ENCODE assay signal across 14 cellular contexts in genomic region chr2:10317646-10318045, GRCh38. TPM values are rescaled to one million over a fixed set of nuclear protein-coding genes. Genes with fewer than 3 reads are reported as not detected.
A peak's percentile ranks its signal among the peaks of the same experiment; 100 is the strongest.
DNase-seq lines count a peak whose midpoint lies in the region; ATAC-seq, FAIRE-seq and TF ChIP-seq lines count a peak whose summit lies in the region.
"Had no signal": no experiment of that assay in that cellular context is flagged by ENCODE, and none has a peak within 500 bp of the region (broad histone marks: within the 10 kb centered on the region; RNA-seq: fewer than 3 reads in every experiment).

No MANE protein-coding gene starts in this region.

- H3K4me2 ChIP-seq in K562 (ENCODE audit: insufficient read depth, low read length), result no peak overlapping the region; the same call in 1 of the 2 replicates
- H3K4me2 ChIP-seq in neural progenitor cell, result no peak overlapping the region

- H3K4me1 ChIP-seq in K562 (replicated peaks in 1 of 2; ENCODE audit: control insufficient read depth in 2 of 2, insufficient read depth in 2 of 2, low read length in 2 of 2), result peaks cover 19 to 23% of the 10 kb centered on the region in 2 experiments; a peak in 4 of 5 replicates
- H3K4me1 ChIP-seq in neural progenitor cell, result no peaks in the 10 kb centered on the region
- peaks cover 8% of the 10 kb centered on the region for H3K4me1 ChIP-seq in Caco-2

- H3K9me3 Mint-ChIP-seq in neural progenitor cell, result peaks cover 9% of the 10 kb centered on the region
- peaks cover 11% of the 10 kb centered on the region for H3K9me3 Mint-ChIP-seq in Caco-2 (ENCODE audit: unreplicated experiment)

- H3K9me3 ChIP-seq in K562 (replicated peaks; ENCODE audit: control insufficient read depth, insufficient read depth, low read depth, low read length), result no peaks in the 10 kb centered on the region
- no peaks in the 10 kb centered on the region for H3K9me3 ChIP-seq in neural progenitor cell (ENCODE audit: low read depth)
- H3K9me3 ChIP-seq in Caco-2, result peaks cover 10% of the 10 kb centered on the region; the same call in 1 of the 2 replicates

- 48% methylated on average over 5 of the region's 5 CpGs for WGBS in K562 (ENCODE audit: insufficient coverage, low coverage, missing lambda C conversion rate)

- POLR2A ChIA-PET in K562 (lab: Yijun Ruan, JAX), result interaction anchor here (0.6 to 4.7 kb wide), 5 partner anchors 9 to 63 kb away, joined by 3 to 26 read pairs (median 4); no protein-coding TSS in a partner anchor
- POLR2A ChIA-PET in Caco-2 (lab: Charles Lee), result no interaction called here

- intact Hi-C loops in K562 (cut with micrococcal nuclease) (no loop called here), Caco-2 (cut with micrococcal nuclease; ENCODE audit: unreplicated experiment) (no loop called here)

- H4K20me1 ChIP-seq in K562 (replicated peaks; ENCODE audit: control insufficient read depth, insufficient read depth, low read length) (peaks cover 6% of the 10 kb centered on the region; the same call in 1 of the 2 replicates), neural progenitor cell (ENCODE audit: low read depth) (no peaks in the 10 kb centered on the region)

- peaks cover 7% of the 10 kb centered on the region for H3K4me1 Mint-ChIP-seq in neural progenitor cell
- peaks cover 4% of the 10 kb centered on the region for H3K4me1 Mint-ChIP-seq in Caco-2 (ENCODE audit: low read depth, unreplicated experiment)

- no peak overlapping the region for H3K27ac ChIP-seq in K562 (ENCODE audit: extremely low read depth, low read depth, low read length)
- H3K27ac ChIP-seq in neural progenitor cell, result no peak overlapping the region
- H3K27ac ChIP-seq: RWPE1 had no signal

- DNase-seq in NB4 (ENCODE audit: low read depth) (peak; percentile 51), K562 (ENCODE audit: extremely low read depth in 1 of 4, low spot score in 3 of 4) (peak in 2 of 4 experiments; percentile 46 to 48), neural progenitor cell (ENCODE audit: low spot score) (peak; percentile 31), Caco-2 (no peak), NCI-H226 (no peak), GM19240 (ENCODE audit: insufficient read length, low spot score) (no peak)
- DNase-seq: AML-193, NCI-H1694 treated with DMSO at 0.1 percent for 48 hours, NCI-H82, PC-3, SIG-M5 had no signal

- H3K27me3 Mint-ChIP-seq in neural progenitor cell (ENCODE audit: insufficient read depth, low read depth) (peaks cover 5% of the 10 kb centered on the region), Caco-2 (ENCODE audit: insufficient read depth, unreplicated experiment) (no peaks in the 10 kb centered on the region)

- no peaks in the 10 kb centered on the region for H3F3A ChIP-seq in neural progenitor cell (ENCODE audit: low read depth)

- H3K4me3 ChIP-seq in NB4 (ENCODE audit: low read depth, low read length) (no peak overlapping the region), K562 (no peak overlapping the region), neural progenitor cell (no peak overlapping the region), Caco-2 (ENCODE audit: low read depth, low read length) (no peak overlapping the region)

- TF ChIP-seq CTCF in GM12874 (IDR thresholded peaks at IDR 0.05; ENCODE audit: insufficient read depth, low read depth, low read length) (0 out of 2 replicates have a peak, but pooled peaks have one; percentile 16), NB4 (IDR thresholded peaks at IDR 0.05; ENCODE audit: low read depth, low read length) (no peak), K562 (IDR thresholded peaks at IDR 0.05 in 2 of 3, conservative IDR thresholded peaks at IDR 0.05 in 1 of 3; ENCODE audit: insufficient read depth in 2 of 3, low read depth in 1 of 3, low read length in 3 of 3) (peak; percentile 27 to 38 (median 36); a peak in 3 of 6 replicates), neural progenitor cell (IDR thresholded peaks at IDR 0.05) (peak; percentile 22), Caco-2 (IDR thresholded peaks at IDR 0.05; ENCODE audit: insufficient read depth in 1 of 2, low read depth in 1 of 2, low read length in 1 of 2, severe bottlenecking in 1 of 2, unreplicated experiment in 1 of 2) (peak in 1 of 2 experiments; percentile 11)

- H3K9me1 ChIP-seq in K562 (ENCODE audit: control insufficient read depth, insufficient read depth, low read length), result no peaks in the 10 kb centered on the region

- ATAC-seq in K562, result peak; percentile 76
- ATAC-seq: PC-3 had no signal

- CTCF ChIA-PET in K562 (lab: Yijun Ruan, JAX; ENCODE audit: low intra/inter-chr PET ratio), result no interaction called here
- CTCF ChIA-PET in Caco-2 (lab: Charles Lee), result interaction anchor here (0.5 to 1.0 kb wide), 2 partner anchors 20 to 91 kb away, joined by 3 to 8 read pairs; no protein-coding TSS in a partner anchor

- in situ Hi-C loops in K562 (cut with MboI), result no loop called here

- H3K9ac ChIP-seq in K562 (ENCODE audit: insufficient read depth in 1 of 2, low read depth in 2 of 2, low read length in 2 of 2) (no peak overlapping the region), neural progenitor cell (no peak overlapping the region)

- H2AFZ ChIP-seq in K562 (ENCODE audit: low read depth, low read length), result no peak overlapping the region
- H2AFZ ChIP-seq in neural progenitor cell (replicated peaks), result no peak overlapping the region

- H3K79me2 ChIP-seq in K562 (ENCODE audit: control insufficient read depth, insufficient read depth, low read length), result peaks cover 82% of the 10 kb centered on the region
- no peaks in the 10 kb centered on the region for H3K79me2 ChIP-seq in neural progenitor cell (ENCODE audit: low read depth)

- H3K27ac Mint-ChIP-seq in neural progenitor cell (no peak overlapping the region), Caco-2 (ENCODE audit: unreplicated experiment) (no peak overlapping the region)

- TF ChIP-seq EP300 in K562 (IDR thresholded peaks at IDR 0.05; ENCODE audit: low read length), result no peak

- H3K4me3 Mint-ChIP-seq in neural progenitor cell, result no peak overlapping the region
- H3K4me3 Mint-ChIP-seq in Caco-2 (ENCODE audit: unreplicated experiment), result no peak overlapping the region
- H3K4me3 Mint-ChIP-seq: CD14-positive monocyte had no signal

- H3K27me3 ChIP-seq in K562 (ENCODE audit: control insufficient read depth in 2 of 2, insufficient read depth in 2 of 2, low read length in 2 of 2) (no peaks in the 10 kb centered on the region), neural progenitor cell (no peaks in the 10 kb centered on the region), Caco-2 (replicated peaks; ENCODE audit: control insufficient read depth, insufficient read depth, low read length) (no peaks in the 10 kb centered on the region)

- TF ChIP-seq POLR2A in NB4 (IDR thresholded peaks at IDR 0.05; ENCODE audit: extremely low read depth, insufficient read length), result no peak
- no peak for TF ChIP-seq POLR2A in K562 (conservative IDR thresholded peaks at IDR 0.05)

- peak in 1 of 2 experiments; percentile 26; a peak in 1 of 4 replicates for TF ChIP-seq RAD21 in K562 (CRISPR knock-in tag; conservative IDR thresholded peaks at IDR 0.05 in 1 of 2, IDR thresholded peaks at IDR 0.05 in 1 of 2)

- H3K36me3 Mint-ChIP-seq in neural progenitor cell (peaks cover 5% of the 10 kb centered on the region), Caco-2 (ENCODE audit: insufficient read depth, unreplicated experiment) (peaks cover 7% of the 10 kb centered on the region)

- H3K36me3 ChIP-seq in K562 (ENCODE audit: control insufficient read depth, insufficient read depth, low read length) (peaks cover 4% of the 10 kb centered on the region; the same call in 2 of the 3 replicates), neural progenitor cell (no peaks in the 10 kb centered on the region), Caco-2 (ENCODE audit: control insufficient read depth, insufficient read depth, low read length) (peaks cover 3% of the 10 kb centered on the region; the same call in 1 of the 2 replicates)

- no peak for FAIRE-seq in K562 (lab: Jason Lieb, UNC)

- BruUV-seq in K562 (replicated peaks; lab: Mats Ljungman, UMichigan), result no TSS peak
- no TSS peak for BruUV-seq in Caco-2 (replicated peaks; lab: Mats Ljungman, UMichigan)

TF ChIP-seq in K562, 482 proteins besides CTCF, POLR2A, EP300 and RAD21 (continues in another document):
- TF ChIP-seq TEAD1 (CRISPR knock-in tag; IDR thresholded peaks at IDR 0.05) (0 out of 4 replicates have a peak, but pooled peaks of 1 of the 2 experiments have one; percentile 30), ELF4 (CRISPR knock-in tag; IDR thresholded peaks at IDR 0.05) (no peak), CXXC5 (CRISPR knock-in tag; IDR thresholded peaks at IDR 0.05) (0 out of 2 replicates have a peak, but pooled peaks have one; percentile 16)

RNA-seq across cellular contexts. Expression of gene HPCAL1, which starts 14.9 kb away (rescaled TPM):
- 25.1 and 67.2 TPM in 2 replicates for total RNA-seq in K562 (2011; cell fraction: chromatin; rRNA removed; ENCODE audit: low replicate concordance)
- total RNA-seq in K562 (2011; cell fraction: nucleolus; rRNA removed), result 37.1 and 44.9 TPM in 2 replicates
- 28.7 and 29.2 TPM in 2 replicates for total RNA-seq in K562 (2011; cell fraction: nucleoplasm; rRNA removed)
- total RNA-seq in K562 (2014; rRNA removed), result 56.2 and 62.9 TPM in 2 replicates
- 9.5 and 10.9 TPM in 2 replicates for total RNA-seq in K562 (2014; rRNA removed; fragmentation: Illumina TruSeq; extraction: Trizol)
- 20.2 and 25.0 TPM in 2 replicates for total RNA-seq in K562 (2015; rRNA removed; fragmentation: Illumina TruSeq; extraction: Trizol)
- 61.5 and 65.5 TPM in 2 replicates for total RNA-seq in K562 (2021)
- 23.9 and 48.2 TPM in 2 replicates for polyA plus RNA-seq in K562 (2011; rRNA removed)
- polyA plus RNA-seq in K562 (2011; cell fraction: cytosol; rRNA removed), result 44.1 and 78.0 TPM in 2 replicates
- 49.6 and 80.3 TPM in 2 replicates for polyA plus RNA-seq in K562 (2011; cell fraction: nucleus; rRNA removed)
- 67.3 and 117 TPM in 2 replicates for polyA plus RNA-seq in K562 (2012)
- 36.5 and 74.6 TPM in 2 replicates for polyA plus RNA-seq in K562 (2014; fragmentation: Illumina TruSeq; extraction: Trizol)
- 1 to 10 TPM; 2.7 to 3.1 TPM for polyA plus RNA-seq in K562 (2014; fragmentation: Nextera tagmentation; extraction: Ambion mirVana)
- polyA plus RNA-seq in K562 (2014; rRNA removed), result 41.0 and 44.2 TPM in 2 replicates
- 11.6 and 13.9 TPM in 2 replicates for polyA minus RNA-seq in K562 (2011; rRNA and poly(A)+ RNA removed)
- polyA minus RNA-seq in K562 (2011; cell fraction: cytosol; rRNA and poly(A)+ RNA removed), result 32.4 and 46.1 TPM in 2 replicates
- polyA minus RNA-seq in K562 (2011; cell fraction: nucleus; rRNA and poly(A)+ RNA removed), result 19.9 and 22.5 TPM in 2 replicates
- total RNA-seq in neural progenitor cell (ENCODE audit: low replicate concordance), result 3.7 and 8.0 TPM in 2 replicates
- total RNA-seq in Caco-2 (2022), result 26.3 and 26.9 TPM in 2 replicates

Comparison
In these comparisons a context has a peak if more than half of its experiments do, and no peak if none do; other contexts are left out.
1. DNase-seq: peak in NB4 (single experiment) and neural progenitor cell (single experiment); none in Caco-2 (0 of 2), NCI-H226 (single experiment) and GM19240 (single experiment).